In genomic region chr12:195191-195590, GRCh38 we compare ENCODE assay signal across 1 cellular context.
TF ChIP-seq lines count a peak whose summit lies in the region.

No MANE protein-coding gene starts in this region.

TF ChIP-seq in HepG2, 621 proteins besides CTCF, POLR2A, EP300 and RAD21 (continued from another document):
- no peak for TF ChIP-seq ZNF660 (CRISPR knock-in tag; IDR thresholded peaks at IDR 0.05; ENCODE audit: borderline replicate concordance, low read depth)
- TF ChIP-seq PAX8 (CRISPR knock-in tag; IDR thresholded peaks at IDR 0.05; ENCODE audit: borderline replicate concordance), result no peak
- TF ChIP-seq ZNF709 (CRISPR knock-in tag; IDR thresholded peaks at IDR 0.05), result no peak
- no peak for TF ChIP-seq ZFP37 (CRISPR knock-in tag; IDR thresholded peaks at IDR 0.05; ENCODE audit: borderline replicate concordance)
- no peak for TF ChIP-seq ZNF33B (CRISPR knock-in tag; IDR thresholded peaks at IDR 0.05)
- TF ChIP-seq MXD4 (CRISPR knock-in tag; IDR thresholded peaks at IDR 0.05), result no peak
- TF ChIP-seq ZNF564 (CRISPR knock-in tag; IDR thresholded peaks at IDR 0.05), result no peak
- TF ChIP-seq PATZ1 (CRISPR knock-in tag; IDR thresholded peaks at IDR 0.05), result no peak
- no peak for TF ChIP-seq ZKSCAN5 (CRISPR knock-in tag; IDR thresholded peaks at IDR 0.05)
- no peak for TF ChIP-seq IKZF5 (CRISPR knock-in tag; IDR thresholded peaks at IDR 0.05)
- no peak for TF ChIP-seq PAWR (CRISPR knock-in tag; IDR thresholded peaks at IDR 0.05; ENCODE audit: borderline replicate concordance)
- TF ChIP-seq ZNF256 (CRISPR knock-in tag; conservative IDR thresholded peaks at IDR 0.05), result no peak
- no peak for TF ChIP-seq ZNF253 (CRISPR knock-in tag; IDR thresholded peaks at IDR 0.05; ENCODE audit: borderline replicate concordance)
- no peak for TF ChIP-seq ATF7-NPFF (CRISPR knock-in tag; IDR thresholded peaks at IDR 0.05; ENCODE audit: low read depth)
- TF ChIP-seq ZNF343 (CRISPR knock-in tag; IDR thresholded peaks at IDR 0.05), result no peak
- TF ChIP-seq ZBTB7A (CRISPR knock-in tag; IDR thresholded peaks at IDR 0.05), result no peak
- no peak for TF ChIP-seq XRCC5 (optimal IDR thresholded peaks at IDR 0.05; ENCODE audit: low read length)
